ENCODE assay signal across 13 cellular contexts in genomic region chr12:6556857-6557256, GRCh38. TPM values are rescaled to one million over a fixed set of nuclear protein-coding genes. Genes with fewer than 3 reads are reported as not detected.
DNase-seq lines count a peak whose midpoint lies in the region; ATAC-seq and TF ChIP-seq lines count a peak whose summit lies in the region.
"Had no signal": no experiment of that assay in that cellular context is flagged by ENCODE, and none has a peak within 500 bp of the region (broad histone marks: within the 10 kb centered on the region; RNA-seq: fewer than 3 reads in every experiment).

No MANE protein-coding gene starts in this region.

- H3K4me1 ChIP-seq in CD4-positive, CD25-positive, alpha-beta regulatory T cell (ENCODE audit: control insufficient read depth, insufficient read depth, low read length, poor library complexity, severe bottlenecking): peaks cover 50% of the 10 kb centered on the region
- peaks cover 18% of the 10 kb centered on the region for H3K4me1 ChIP-seq in HEK293 (ENCODE audit: control insufficient read depth, insufficient read depth, low read length)
- H3K4me1 ChIP-seq in adipocyte (ENCODE audit: control insufficient read depth, insufficient read depth, low read length): peaks cover 44% of the 10 kb centered on the region
- peaks cover 16 to 51% of the 10 kb centered on the region in 2 donors for H3K4me1 ChIP-seq in left lung

- peaks cover 31% of the 10 kb centered on the region for H3K36me3 ChIP-seq in CD4-positive, CD25-positive, alpha-beta regulatory T cell (ENCODE audit: control insufficient read depth, insufficient read depth, low read length)
- H3K36me3 ChIP-seq in HEK293 (ENCODE audit: control insufficient read depth in 2 of 2, insufficient read depth in 1 of 2, low read length in 2 of 2) (peaks cover 41 to 60% of the 10 kb centered on the region in 2 experiments), adipocyte (ENCODE audit: control insufficient read depth, insufficient read depth, low read length, severe bottlenecking) (peaks cover 46% of the 10 kb centered on the region), left lung (peaks cover 0 to 50% of the 10 kb centered on the region in 2 donors)

- peak overlapping the region in 2 of 3 donors; percentile 86 for H3K27ac Mint-ChIP-seq in CD4-positive, CD25-positive, alpha-beta regulatory T cell
- H3K27ac Mint-ChIP-seq in natural killer cell: peak overlapping the region; percentile 70 to 77

- POLR2A ChIA-PET in HEK293 (lab: Yijun Ruan, JAX): interaction anchor here (0.7 to 1.9 kb wide), 4 partner anchors 19 to 338 kb away, joined by 3 to 7 read pairs (median 4); partner anchors contain the start of gene GAPDH

- H3K27me3 ChIP-seq in CD4-positive, CD25-positive, alpha-beta regulatory T cell (ENCODE audit: control insufficient read depth, insufficient read depth, low read length): no peaks in the 10 kb centered on the region
- H3K27me3 ChIP-seq in adipocyte (replicated peaks; ENCODE audit: control insufficient read depth, insufficient read depth, low read length): no peaks in the 10 kb centered on the region
- no peaks in the 10 kb centered on the region for H3K27me3 ChIP-seq in left lung
- H3K27me3 ChIP-seq: right atrium auricular region had no signal

- no peak for DNase-seq in CD4-positive, CD25-positive, alpha-beta regulatory T cell
- DNase-seq in adipocyte (ENCODE audit: low read depth) (no peak), natural killer cell (no peak), NCI-H187 (lab: John Stamatoyannopoulos, UW) (no peak), left lung (no peak)
- DNase-seq: caudate nucleus, MV-4-11, NCI-H226 had no signal

- H3K27me3 Mint-ChIP-seq in CD4-positive, CD25-positive, alpha-beta regulatory T cell: no peaks in the 10 kb centered on the region
- no peaks in the 10 kb centered on the region for H3K27me3 Mint-ChIP-seq in natural killer cell (ENCODE audit: low read depth in 2 of 2)

- TF ChIP-seq CTCF in HEK293 (tag by site-specific recombination; IDR thresholded peaks at IDR 0.05) (no peak), natural killer cell (IDR thresholded peaks at IDR 0.05) (no peak), left lung (IDR thresholded peaks at IDR 0.05) (no peak)

- ATAC-seq in CD4-positive, CD25-positive, alpha-beta regulatory T cell (ENCODE audit: low read depth in 2 of 2): no peak
- ATAC-seq in natural killer cell: no peak
- ATAC-seq in HG02798 (IDR thresholded peaks at IDR 0.05; ENCODE audit: poor library complexity, unreplicated experiment): no peak
- no peak for ATAC-seq in HG02642 (IDR thresholded peaks at IDR 0.05; ENCODE audit: poor library complexity, unreplicated experiment)
- ATAC-seq in left lung: no peak
- ATAC-seq: Panc1 had no signal

- CTCF ChIA-PET in HEK293 (lab: Yijun Ruan, JAX): interaction anchor here (0.6 to 2.0 kb wide), 10 partner anchors 9 to 269 kb away, joined by 3 to 7 read pairs (median 6); partner anchors contain the start of gene MLF2

- intact Hi-C loops in natural killer cell (cut with micrococcal nuclease): no loop called here
- intact Hi-C loops in left lung (cut with DNase I): no loop called here

- peak overlapping the region; percentile 47 for H3K27ac ChIP-seq in CD4-positive, CD25-positive, alpha-beta regulatory T cell (ENCODE audit: insufficient read depth, low read length, poor library complexity, severe bottlenecking)
- H3K27ac ChIP-seq in HEK293 (ENCODE audit: extremely low read depth, low read depth, low read length) (no peak overlapping the region; the same call in 1 of the 2 replicates), left lung (no peak overlapping the region)

- no peaks in the 10 kb centered on the region for H3K9me3 Mint-ChIP-seq in CD4-positive, CD25-positive, alpha-beta regulatory T cell
- H3K9me3 Mint-ChIP-seq in natural killer cell: no peaks in the 10 kb centered on the region

- H3K4me3 Mint-ChIP-seq in CD4-positive, CD25-positive, alpha-beta regulatory T cell: peak overlapping the region in 3 of 4 donors; percentile 93 to 97 (median 94)
- peak overlapping the region; percentile 86 for H3K4me3 Mint-ChIP-seq in natural killer cell

- peak overlapping the region; percentile 7 for H3K9ac ChIP-seq in adipocyte (ENCODE audit: low read length)

- H3K4me1 Mint-ChIP-seq in CD4-positive, CD25-positive, alpha-beta regulatory T cell: peaks cover 5 to 56% (median 32%) of the 10 kb centered on the region in 4 donors
- peaks cover 30 to 39% of the 10 kb centered on the region in 2 donors for H3K4me1 Mint-ChIP-seq in natural killer cell

- peaks cover 13% of the 10 kb centered on the region for H3K36me3 Mint-ChIP-seq in CD4-positive, CD25-positive, alpha-beta regulatory T cell
- no peaks in the 10 kb centered on the region for H3K36me3 Mint-ChIP-seq in natural killer cell

- H3K9me3 ChIP-seq in CD4-positive, CD25-positive, alpha-beta regulatory T cell (ENCODE audit: control insufficient read depth in 2 of 2, low read length in 2 of 2): no peaks in the 10 kb centered on the region
- H3K9me3 ChIP-seq in HEK293 (ENCODE audit: control insufficient read depth, insufficient read depth, low read depth, low read length) (no peaks in the 10 kb centered on the region), adipocyte (ENCODE audit: control insufficient read depth, low read length) (no peaks in the 10 kb centered on the region), left lung (no peaks in the 10 kb centered on the region)
- H3K9me3 ChIP-seq: right atrium auricular region had no signal

- H3K4me3 ChIP-seq in CD4-positive, CD25-positive, alpha-beta regulatory T cell (ENCODE audit: low read depth, low read length): no peak overlapping the region
- H3K4me3 ChIP-seq in HEK293 (ENCODE audit: low read depth, low read length) (no peak overlapping the region), adipocyte (ENCODE audit: low read length) (no peak overlapping the region), left lung (no peak overlapping the region)

TF ChIP-seq in HEK293, 187 proteins besides CTCF, POLR2A, EP300 and RAD21:
- TF ChIP-seq GLIS1 (tag by site-specific recombination; IDR thresholded peaks at IDR 0.05) (peak; percentile 80), ZIC2 (tag by site-specific recombination; IDR thresholded peaks at IDR 0.05) (peak; percentile 51), ZNF311 (tag by site-specific recombination; IDR thresholded peaks at IDR 0.05; ENCODE audit: borderline replicate concordance) (no peak)

RNA-seq across cellular contexts. Expression of gene IFFO1, which starts 1.0 kb away (rescaled TPM):
- total RNA-seq in CD4-positive, CD25-positive, alpha-beta regulatory T cell: 46.6 TPM
- 10 to 100 TPM in 1 of 4 donors, 1 to 10 TPM in 3; 5.6 to 10.4 (median 8.3) TPM for polyA plus RNA-seq in CD4-positive, CD25-positive, alpha-beta regulatory T cell
- total RNA-seq in natural killer cell: 10 to 100 TPM; 51.5 to 67.7 (median 62.3) TPM
- total RNA-seq in left lung: 10 to 100 TPM; 15.2 to 27.9 TPM

RNA-seq across cellular contexts. Expression of gene NOP2, which starts 11.2 kb away (rescaled TPM):
- total RNA-seq in CD4-positive, CD25-positive, alpha-beta regulatory T cell: 77.5 TPM
- 10 to 100 TPM; 13.2 to 34.0 (median 22.5) TPM for polyA plus RNA-seq in CD4-positive, CD25-positive, alpha-beta regulatory T cell
- 100 to 1,000 TPM in 1 of 3 donors, 10 to 100 TPM in 2; 85.2 to 105 (median 89.1) TPM for total RNA-seq in natural killer cell
- total RNA-seq in left lung: 10 to 100 TPM; 23.4 to 48.1 TPM

RNA-seq across cellular contexts. Expression of gene GAPDH, which starts 22.5 kb away (rescaled TPM):
- 669 TPM for total RNA-seq in CD4-positive, CD25-positive, alpha-beta regulatory T cell
- polyA plus RNA-seq in CD4-positive, CD25-positive, alpha-beta regulatory T cell: 1,000 to 10,000 TPM; 1,962 to 2,973 (median 2,405) TPM
- total RNA-seq in natural killer cell (100 to 1,000 TPM; 606 to 729 (median 642) TPM), left lung (1,000 to 10,000 TPM; 1,126 to 2,070 TPM)

RNA-seq across cellular contexts. Expression of gene CHD4, which starts 50.3 kb away (rescaled TPM):
- total RNA-seq in CD4-positive, CD25-positive, alpha-beta regulatory T cell: 474 TPM
- polyA plus RNA-seq in CD4-positive, CD25-positive, alpha-beta regulatory T cell: 10 to 100 TPM; 32.2 to 43.4 (median 38.8) TPM
- 100 to 1,000 TPM; 568 to 795 (median 658) TPM for total RNA-seq in natural killer cell
- total RNA-seq in left lung: 100 to 1,000 TPM; 159 to 171 TPM
